8 cellular contexts compared by ENCODE assay signal in genomic region chr7:151028131-151028947, GRCh38. TPM values are rescaled to one million over a fixed set of nuclear protein-coding genes. Genes with fewer than 3 reads are reported as not detected.
DNase-seq lines count a peak whose midpoint lies in the region; ATAC-seq, FAIRE-seq and TF ChIP-seq lines count a peak whose summit lies in the region.

Gene ABCB8, plus strand, starts transcription at chr7:151028450. Its CDS starts 66 bp downstream, at chr7:151028516.

- H3K4me1 ChIP-seq in iPS-20b (ENCODE audit: insufficient read depth, low read length) (peaks cover 5% of the 10 kb centered on the region), small intestine (ENCODE audit: control insufficient read depth in 2 of 2, insufficient read depth in 1 of 2, low read depth in 1 of 2, low read length in 1 of 2) (no peaks in the 10 kb centered on the region)

- H3K36me3 ChIP-seq in bronchial epithelial cell (ENCODE audit: control insufficient read depth, insufficient read depth, low read length) (peaks cover under 1% of the 10 kb centered on the region), iPS-20b (ENCODE audit: insufficient read depth, low read depth, low read length) (no peaks in the 10 kb centered on the region), small intestine (ENCODE audit: control insufficient read depth in 2 of 2, insufficient read depth in 2 of 2, low read length in 2 of 2) (no peaks in the 10 kb centered on the region)

- WGBS in small intestine, 3 donors, result 1% methylated on average over 53 of the region's 53 CpGs

- ATAC-seq in GM18909 (IDR thresholded peaks at IDR 0.05; ENCODE audit: poor library complexity, unreplicated experiment) (peak; percentile 97), HG03175 (IDR thresholded peaks at IDR 0.05; ENCODE audit: unreplicated experiment) (peak; percentile 96)

- H3K9me3 ChIP-seq in iPS-20b (ENCODE audit: insufficient read depth, low read depth, low read length) (no peaks in the 10 kb centered on the region), small intestine (ENCODE audit: control insufficient read depth, low read depth) (no peaks in the 10 kb centered on the region)

- H3K9ac ChIP-seq in iPS-20b (ENCODE audit: low read depth, low read length), result peak within 1 kb of the TSS; percentile 67; the same call in 1 of the 2 replicates

- peak; percentile 95 for DNase-seq in AG09309 (ENCODE audit: low read depth)
- peak; percentile 98 for DNase-seq in NCI-H2227 treated with DMSO at 0.1 percent for 48 hours (lab: John Stamatoyannopoulos, UW)
- peak; percentile 98 for DNase-seq in bronchial epithelial cell (ENCODE audit: low read depth)
- DNase-seq in small intestine, result peak; percentile 100

- H3K4me3 ChIP-seq in AG09309 (ENCODE audit: control insufficient read depth, low read depth, low read length) (peak within 1 kb of the TSS; percentile 79), WI38 (ENCODE audit: low read depth, low read length) (peak within 1 kb of the TSS; percentile 90), bronchial epithelial cell (ENCODE audit: low read depth, low read length) (peak within 1 kb of the TSS; percentile 67), iPS-20b (ENCODE audit: low read length) (peak within 1 kb of the TSS; percentile 90), small intestine (ENCODE audit: low read depth in 1 of 2, low read length in 2 of 2) (peak within 1 kb of the TSS; percentile 33 to 67)

- FAIRE-seq in bronchial epithelial cell (lab: Jason Lieb, UNC), result no peak
- no peak for FAIRE-seq in small intestine (lab: Jason Lieb, UNC)

- no peak within 1 kb of the TSS for H3K27ac ChIP-seq in iPS-20b (ENCODE audit: low read length)
- H3K27ac ChIP-seq in small intestine (ENCODE audit: low read depth in 1 of 2, low read length in 1 of 2), result peak within 1 kb of the TSS; percentile 70 to 88

- no peaks in the 10 kb centered on the region for H3K27me3 ChIP-seq in bronchial epithelial cell (ENCODE audit: control insufficient read depth, insufficient read depth, low read length)
- peaks cover 8% of the 10 kb centered on the region for H3K27me3 ChIP-seq in iPS-20b (ENCODE audit: insufficient read depth, low read length)
- H3K27me3 ChIP-seq in small intestine (ENCODE audit: control insufficient read depth in 2 of 2, insufficient read depth in 2 of 2, low read length in 2 of 2), result no peaks in the 10 kb centered on the region

- TF ChIP-seq CTCF in AG09309 (IDR thresholded peaks at IDR 0.05; ENCODE audit: control insufficient read depth, insufficient read depth, low read depth, low read length, missing control alignments) (peak; percentile 53), WI38 (IDR thresholded peaks at IDR 0.05; ENCODE audit: low read depth, low read length) (peak; percentile 22), bronchial epithelial cell (IDR thresholded peaks at IDR 0.05; ENCODE audit: insufficient read depth, low read length, severe bottlenecking) (peak; percentile 53)

RNA-seq across cellular contexts. Expression of gene ABCB8, which starts in this region (rescaled TPM):
- 20.5 and 22.4 TPM in 2 replicates for total RNA-seq in bronchial epithelial cell
- 10 to 100 TPM; 15.4 to 29.9 (median 15.7) TPM for polyA plus RNA-seq in small intestine
